In the genomic region with DNA sequence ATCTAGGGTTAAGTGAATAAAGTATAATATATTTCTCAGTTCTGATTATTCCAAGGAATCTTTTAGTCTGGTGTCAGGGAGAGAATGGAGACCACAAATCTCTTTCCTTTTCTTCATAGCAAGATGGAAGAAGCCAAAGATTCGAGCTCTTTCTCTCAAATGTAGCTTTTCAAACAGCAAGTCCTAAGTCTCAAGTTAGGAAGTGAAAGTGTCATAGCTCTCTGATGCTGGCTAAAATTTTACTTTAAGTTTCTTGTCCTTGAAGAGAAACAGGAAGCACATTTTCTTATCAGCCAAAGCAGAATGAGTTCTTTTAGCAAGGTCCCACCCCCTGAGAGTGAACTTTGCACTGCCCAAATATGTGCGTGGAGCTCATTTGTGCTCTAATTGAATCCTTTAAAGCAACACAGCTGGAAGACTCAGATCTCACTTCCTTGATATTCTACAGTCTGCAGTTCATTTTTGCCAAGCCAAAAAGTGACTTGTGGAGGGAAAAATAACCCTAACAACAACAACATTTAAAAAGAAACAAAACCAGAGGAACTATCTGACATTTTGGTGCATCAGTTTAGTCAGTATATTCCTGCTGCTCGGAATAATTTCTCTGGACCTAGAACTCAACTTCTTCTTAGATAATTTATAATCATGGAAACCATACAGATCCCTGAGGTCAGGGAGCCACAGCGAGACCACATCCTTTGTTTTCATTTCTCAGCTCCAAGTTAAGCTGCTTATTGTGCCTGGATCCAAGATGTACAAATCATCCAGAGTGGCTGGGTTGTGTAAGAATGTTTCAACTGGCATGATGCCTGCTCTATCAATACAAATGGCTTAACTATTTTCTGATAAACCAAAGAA, we compare ENCODE assay signal across 1 cellular context.
TF ChIP-seq lines count a peak whose summit lies in the region.

No MANE protein-coding gene starts in this region.

TF ChIP-seq in SK-N-SH, 30 proteins besides CTCF, POLR2A, EP300 and RAD21:
- TF ChIP-seq, protein P1, sequence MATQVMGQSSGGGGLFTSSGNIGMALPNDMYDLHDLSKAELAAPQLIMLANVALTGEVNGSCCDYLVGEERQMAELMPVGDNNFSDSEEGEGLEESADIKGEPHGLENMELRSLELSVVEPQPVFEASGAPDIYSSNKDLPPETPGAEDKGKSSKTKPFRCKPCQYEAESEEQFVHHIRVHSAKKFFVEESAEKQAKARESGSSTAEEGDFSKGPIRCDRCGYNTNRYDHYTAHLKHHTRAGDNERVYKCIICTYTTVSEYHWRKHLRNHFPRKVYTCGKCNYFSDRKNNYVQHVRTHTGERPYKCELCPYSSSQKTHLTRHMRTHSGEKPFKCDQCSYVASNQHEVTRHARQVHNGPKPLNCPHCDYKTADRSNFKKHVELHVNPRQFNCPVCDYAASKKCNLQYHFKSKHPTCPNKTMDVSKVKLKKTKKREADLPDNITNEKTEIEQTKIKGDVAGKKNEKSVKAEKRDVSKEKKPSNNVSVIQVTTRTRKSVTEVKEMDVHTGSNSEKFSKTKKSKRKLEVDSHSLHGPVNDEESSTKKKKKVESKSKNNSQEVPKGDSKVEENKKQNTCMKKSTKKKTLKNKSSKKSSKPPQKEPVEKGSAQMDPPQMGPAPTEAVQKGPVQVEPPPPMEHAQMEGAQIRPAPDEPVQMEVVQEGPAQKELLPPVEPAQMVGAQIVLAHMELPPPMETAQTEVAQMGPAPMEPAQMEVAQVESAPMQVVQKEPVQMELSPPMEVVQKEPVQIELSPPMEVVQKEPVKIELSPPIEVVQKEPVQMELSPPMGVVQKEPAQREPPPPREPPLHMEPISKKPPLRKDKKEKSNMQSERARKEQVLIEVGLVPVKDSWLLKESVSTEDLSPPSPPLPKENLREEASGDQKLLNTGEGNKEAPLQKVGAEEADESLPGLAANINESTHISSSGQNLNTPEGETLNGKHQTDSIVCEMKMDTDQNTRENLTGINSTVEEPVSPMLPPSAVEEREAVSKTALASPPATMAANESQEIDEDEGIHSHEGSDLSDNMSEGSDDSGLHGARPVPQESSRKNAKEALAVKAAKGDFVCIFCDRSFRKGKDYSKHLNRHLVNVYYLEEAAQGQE (IDR thresholded peaks at IDR 0.05; ENCODE audit: low read depth, low read length): no peak
- TF ChIP-seq SMC3 (IDR thresholded peaks at IDR 0.05; ENCODE audit: low read depth, low read length) (no peak), NRF1 (IDR thresholded peaks at IDR 0.05; ENCODE audit: low read depth, low read length) (no peak), POLR2AphosphoS5 (IDR thresholded peaks at IDR 0.05; ENCODE audit: low read depth, low read length) (no peak), TCF12 (IDR thresholded peaks at IDR 0.05) (no peak)
